In genomic region chr1:226883630-226884029, GRCh38 we compare ENCODE assay signal across 16 cellular contexts. TPM values are rescaled to one million over a fixed set of nuclear protein-coding genes. Genes with fewer than 3 reads are reported as not detected.
DNase-seq lines count a peak whose midpoint lies in the region; ATAC-seq and TF ChIP-seq lines count a peak whose summit lies in the region.
"Had no signal": no experiment of that assay in that cellular context is flagged by ENCODE, and none has a peak within 500 bp of the region (broad histone marks: within the 10 kb centered on the region; RNA-seq: fewer than 3 reads in every experiment).

No MANE protein-coding gene starts in this region.

- no peak overlapping the region for H3K14ac ChIP-seq in neuronal stem cell (ENCODE audit: low read length)

- 94% methylated on average over 16 of the region's 16 CpGs for WGBS in right cardiac atrium
- 90 to 93% methylated on average over 16 of the region's 16 CpGs for WGBS in esophagus, 2 donors
- 85% methylated on average over 16 of the region's 16 CpGs for WGBS in lower leg skin, 2 donors
- no CpG with 5 or more reads among the region's 16 CpGs for WGBS in neuronal stem cell (ENCODE audit: extremely low coverage in 2 of 2, insufficient read length in 2 of 2, insufficient replicate concordance in 1 of 2), 2 donors

- peak overlapping the region; percentile 89 for H3K4me3 Mint-ChIP-seq in T-helper 17 cell

- H2BK15ac ChIP-seq in neuronal stem cell (ENCODE audit: low read length): no peak overlapping the region

- no peaks in the 10 kb centered on the region for H3K27me3 ChIP-seq in right cardiac atrium (ENCODE audit: control insufficient read depth, insufficient read depth)
- H3K27me3 ChIP-seq in esophagus (ENCODE audit: control insufficient read depth in 1 of 2, insufficient read depth in 2 of 2, low read length in 2 of 2): no peaks in the 10 kb centered on the region
- no peaks in the 10 kb centered on the region for H3K27me3 ChIP-seq in upper lobe of right lung
- no peaks in the 10 kb centered on the region for H3K27me3 ChIP-seq in neuronal stem cell (ENCODE audit: control insufficient read depth in 3 of 3, insufficient read depth in 3 of 3, low read depth in 1 of 3, low read length in 3 of 3)
- H3K27me3 ChIP-seq: BE2C had no signal

- H3K4me1 Mint-ChIP-seq in T-helper 17 cell: peaks cover 33% of the 10 kb centered on the region

- no peak overlapping the region for H3K9ac ChIP-seq in neuronal stem cell (ENCODE audit: low read depth, low read length, poor library complexity)

- H3K27ac Mint-ChIP-seq in T-helper 17 cell: peak overlapping the region; percentile 98

- no peak overlapping the region for H4K8ac ChIP-seq in neuronal stem cell (ENCODE audit: low read depth, low read length)

- TF ChIP-seq POLR2A in lower leg skin (IDR thresholded peaks at IDR 0.05): no peak

- H4K91ac ChIP-seq in neuronal stem cell (ENCODE audit: low read depth, low read length, poor library complexity): no peak overlapping the region

- peaks cover 2% of the 10 kb centered on the region for H3K36me3 Mint-ChIP-seq in T-helper 17 cell (ENCODE audit: low read depth)

- DNase-seq in cardiac septum (ENCODE audit: low spot score) (peak; percentile 68), right cardiac atrium (no peak), T-helper 17 cell (no peak), upper lobe of right lung (no peak), lower leg skin (ENCODE audit: low spot score in 2 of 2) (no peak), neuronal stem cell (ENCODE audit: low spot score) (no peak)
- DNase-seq: activated gamma-delta T cell treated with Interleukin-2 at 50 U/mL for 16 hours; BE2C; central memory CD4-positive, alpha-beta T cell; DND-41; mammary epithelial cell; NCI-H446 treated with DMSO at 0.1 percent for 48 hours; nucleus accumbens had no signal

- H3K4me2 ChIP-seq in neuronal stem cell (ENCODE audit: insufficient read depth, low read length, poor library complexity, severe bottlenecking): no peak overlapping the region

- no peak overlapping the region for H2BK5ac ChIP-seq in neuronal stem cell (ENCODE audit: low read length)

- no peak overlapping the region for H3K4ac ChIP-seq in neuronal stem cell (ENCODE audit: low read length)

- ATAC-seq in right cardiac atrium (no peak), T-helper 17 cell (no peak), upper lobe of right lung (no peak), HG03196 (IDR thresholded peaks at IDR 0.05; ENCODE audit: unreplicated experiment) (no peak)

- H3K9me3 ChIP-seq in right cardiac atrium (ENCODE audit: control insufficient read depth, low read length) (no peaks in the 10 kb centered on the region), T-helper 17 cell (ENCODE audit: control insufficient read depth, low read length, poor library complexity, severe bottlenecking) (no peaks in the 10 kb centered on the region), esophagus (ENCODE audit: control insufficient read depth in 2 of 2, insufficient read depth in 1 of 2, low read depth in 1 of 2, low read length in 1 of 2) (no peaks in the 10 kb centered on the region), upper lobe of right lung (no peaks in the 10 kb centered on the region), neuronal stem cell (replicated peaks in 1 of 2; ENCODE audit: control insufficient read depth in 2 of 2, insufficient read depth in 1 of 2, low read depth in 1 of 2, low read length in 2 of 2) (no peaks in the 10 kb centered on the region)
- H3K9me3 ChIP-seq: BE2C, HAP-1 had no signal

- H2BK120ac ChIP-seq in neuronal stem cell (ENCODE audit: low read depth, low read length): no peak overlapping the region

- H3K4me3 ChIP-seq in right cardiac atrium (ENCODE audit: low read length) (no peak overlapping the region), esophagus (ENCODE audit: low read depth in 1 of 2, low read length in 2 of 2) (no peak overlapping the region), upper lobe of right lung (no peak overlapping the region), lower leg skin (ENCODE audit: low read depth, poor library complexity, severe bottlenecking) (no peak overlapping the region), neuronal stem cell (ENCODE audit: low read length in 2 of 2) (no peak overlapping the region)
- H3K4me3 ChIP-seq: HAP-1 had no signal

- H2AK5ac ChIP-seq in neuronal stem cell (ENCODE audit: low read depth, low read length): no peak overlapping the region

- H3K4me1 ChIP-seq in right cardiac atrium (ENCODE audit: control insufficient read depth, insufficient read depth, low read length): peaks cover 8% of the 10 kb centered on the region
- H3K4me1 ChIP-seq in esophagus (ENCODE audit: control insufficient read depth in 2 of 2, insufficient read depth in 2 of 2, low read length in 1 of 2): peaks cover 5 to 17% of the 10 kb centered on the region in 2 donors
- H3K4me1 ChIP-seq in upper lobe of right lung: peaks cover 11% of the 10 kb centered on the region
- no peaks in the 10 kb centered on the region for H3K4me1 ChIP-seq in neuronal stem cell (ENCODE audit: control insufficient read depth in 2 of 2, insufficient read depth in 1 of 2, low read depth in 1 of 2, low read length in 2 of 2)
- H3K4me1 ChIP-seq: BE2C, HAP-1 had no signal

- TF ChIP-seq CTCF in upper lobe of right lung (IDR thresholded peaks at IDR 0.05) (no peak), lower leg skin (IDR thresholded peaks at IDR 0.05) (no peak)

- H3K23ac ChIP-seq in neuronal stem cell (ENCODE audit: low read depth, low read length, poor library complexity): no peak overlapping the region

- intact Hi-C loops in cardiac septum (cut with DNase I) (no loop called here), right cardiac atrium (cut with DNase I) (no loop called here), upper lobe of right lung (cut with DNase I) (no loop called here), lower leg skin (cut with DNase I; ENCODE audit: low total_unique reads) (no loop called here)

- no peaks in the 10 kb centered on the region for H3K27me3 Mint-ChIP-seq in T-helper 17 cell

- H3K27ac ChIP-seq in right cardiac atrium (ENCODE audit: low read length): no peak overlapping the region
- peak overlapping the region; percentile 61 to 77 for H3K27ac ChIP-seq in esophagus (ENCODE audit: low read depth in 2 of 2, low read length in 1 of 2)
- peak overlapping the region; percentile 44 for H3K27ac ChIP-seq in upper lobe of right lung
- no peak overlapping the region for H3K27ac ChIP-seq in neuronal stem cell (replicated peaks; ENCODE audit: low read length)

- peaks cover 0 to 3% of the 10 kb centered on the region in 2 donors for H3K36me3 ChIP-seq in esophagus (ENCODE audit: control insufficient read depth in 2 of 2, insufficient read depth in 2 of 2, low read length in 1 of 2)
- peaks cover 45% of the 10 kb centered on the region for H3K36me3 ChIP-seq in upper lobe of right lung
- peaks cover 26 to 58% of the 10 kb centered on the region in 2 donors for H3K36me3 ChIP-seq in neuronal stem cell (replicated peaks in 1 of 2; ENCODE audit: control insufficient read depth in 2 of 2, insufficient read depth in 2 of 2, low read length in 2 of 2)
- H3K36me3 ChIP-seq: BE2C had no signal

- no peak overlapping the region for H2AFZ ChIP-seq in neuronal stem cell (ENCODE audit: low read length)

- H3K18ac ChIP-seq in neuronal stem cell (ENCODE audit: low read length): no peak overlapping the region

- no peak overlapping the region for H2BK12ac ChIP-seq in neuronal stem cell (ENCODE audit: low read length)

- H3K79me1 ChIP-seq in neuronal stem cell (ENCODE audit: low read depth, low read length): peaks cover 2% of the 10 kb centered on the region

RNA-seq across cellular contexts. Expression of gene PSEN2, which starts 13.2 kb away (rescaled TPM):
- total RNA-seq in cardiac septum (21.5 TPM), right cardiac atrium (10 to 100 TPM; 17.2 to 25.8 (median 20.3) TPM), T-helper 17 cell (1 to 10 TPM; 2.0 to 3.4 TPM), upper lobe of right lung (22.7 TPM), lower leg skin (10 to 100 TPM; 10.9 to 36.0 (median 23.2) TPM)
- polyA plus RNA-seq in right cardiac atrium (15.4 TPM), esophagus (10 to 100 TPM in 1 of 2 donors, 1 to 10 TPM in 1; 8.8 to 12.0 TPM)
- 12.8 TPM for polyA plus RNA-seq in neuronal stem cell (2013, experiment 1 of 2)
- 13.1 TPM for polyA plus RNA-seq in neuronal stem cell (2013, experiment 2 of 2)

RNA-seq across cellular contexts. Expression of gene COQ8A, which starts 56.5 kb away (rescaled TPM):
- total RNA-seq in cardiac septum (168 TPM), right cardiac atrium (100 to 1,000 TPM; 130 to 238 (median 203) TPM), T-helper 17 cell (10 to 100 TPM; 30.7 to 37.3 TPM), upper lobe of right lung (30.6 TPM), lower leg skin (10 to 100 TPM; 53.4 to 97.5 (median 72.7) TPM)
- polyA plus RNA-seq in right cardiac atrium (198 TPM), esophagus (10 to 100 TPM; 15.9 to 19.9 TPM)
- 9.2 TPM for polyA plus RNA-seq in neuronal stem cell (2013, experiment 1 of 2)
- 8.8 TPM for polyA plus RNA-seq in neuronal stem cell (2013, experiment 2 of 2)

Comparison
In these comparisons a context has a peak if more than half of its experiments do, and no peak if none do; other contexts are left out.
1. H3K27ac ChIP-seq: peak in esophagus (2 of 2) and upper lobe of right lung (single experiment); none in right cardiac atrium (single experiment) and neuronal stem cell (single experiment).